In the genomic region with DNA sequence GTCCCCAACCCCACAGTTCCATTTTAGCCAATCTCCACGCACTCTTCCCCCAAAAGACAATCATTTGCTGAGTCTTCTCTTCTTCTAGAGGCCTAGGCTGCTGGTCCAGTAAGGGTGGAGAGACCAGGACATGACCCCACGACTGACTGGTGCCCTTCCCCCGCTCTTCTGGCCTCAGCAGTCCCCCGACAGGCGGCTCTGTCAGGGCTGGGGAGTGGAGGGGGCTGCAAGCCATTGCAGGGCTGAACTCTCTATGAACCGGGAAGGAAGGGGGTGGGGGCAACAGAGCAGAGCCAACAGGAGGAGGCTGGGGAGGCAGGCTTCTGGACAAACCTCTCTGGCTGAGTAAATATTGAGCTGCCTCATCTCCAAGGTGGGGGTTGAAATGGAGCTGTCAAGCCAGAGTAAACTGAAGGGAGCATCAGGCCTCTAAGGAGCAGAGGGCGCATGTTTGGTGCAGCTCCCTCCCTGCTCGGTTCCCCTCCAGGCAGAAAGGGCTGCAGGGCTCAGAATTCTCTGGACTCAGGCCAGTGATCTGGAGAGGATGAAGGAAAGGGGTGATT, we compare ENCODE assay signal across 1 cellular context.
TF ChIP-seq lines count a peak whose summit lies in the region.

No MANE protein-coding gene starts in this region.

TF ChIP-seq in HEK293, 187 proteins besides CTCF, POLR2A, EP300 and RAD21 (continued from another document):
- TF ChIP-seq, protein P1, sequence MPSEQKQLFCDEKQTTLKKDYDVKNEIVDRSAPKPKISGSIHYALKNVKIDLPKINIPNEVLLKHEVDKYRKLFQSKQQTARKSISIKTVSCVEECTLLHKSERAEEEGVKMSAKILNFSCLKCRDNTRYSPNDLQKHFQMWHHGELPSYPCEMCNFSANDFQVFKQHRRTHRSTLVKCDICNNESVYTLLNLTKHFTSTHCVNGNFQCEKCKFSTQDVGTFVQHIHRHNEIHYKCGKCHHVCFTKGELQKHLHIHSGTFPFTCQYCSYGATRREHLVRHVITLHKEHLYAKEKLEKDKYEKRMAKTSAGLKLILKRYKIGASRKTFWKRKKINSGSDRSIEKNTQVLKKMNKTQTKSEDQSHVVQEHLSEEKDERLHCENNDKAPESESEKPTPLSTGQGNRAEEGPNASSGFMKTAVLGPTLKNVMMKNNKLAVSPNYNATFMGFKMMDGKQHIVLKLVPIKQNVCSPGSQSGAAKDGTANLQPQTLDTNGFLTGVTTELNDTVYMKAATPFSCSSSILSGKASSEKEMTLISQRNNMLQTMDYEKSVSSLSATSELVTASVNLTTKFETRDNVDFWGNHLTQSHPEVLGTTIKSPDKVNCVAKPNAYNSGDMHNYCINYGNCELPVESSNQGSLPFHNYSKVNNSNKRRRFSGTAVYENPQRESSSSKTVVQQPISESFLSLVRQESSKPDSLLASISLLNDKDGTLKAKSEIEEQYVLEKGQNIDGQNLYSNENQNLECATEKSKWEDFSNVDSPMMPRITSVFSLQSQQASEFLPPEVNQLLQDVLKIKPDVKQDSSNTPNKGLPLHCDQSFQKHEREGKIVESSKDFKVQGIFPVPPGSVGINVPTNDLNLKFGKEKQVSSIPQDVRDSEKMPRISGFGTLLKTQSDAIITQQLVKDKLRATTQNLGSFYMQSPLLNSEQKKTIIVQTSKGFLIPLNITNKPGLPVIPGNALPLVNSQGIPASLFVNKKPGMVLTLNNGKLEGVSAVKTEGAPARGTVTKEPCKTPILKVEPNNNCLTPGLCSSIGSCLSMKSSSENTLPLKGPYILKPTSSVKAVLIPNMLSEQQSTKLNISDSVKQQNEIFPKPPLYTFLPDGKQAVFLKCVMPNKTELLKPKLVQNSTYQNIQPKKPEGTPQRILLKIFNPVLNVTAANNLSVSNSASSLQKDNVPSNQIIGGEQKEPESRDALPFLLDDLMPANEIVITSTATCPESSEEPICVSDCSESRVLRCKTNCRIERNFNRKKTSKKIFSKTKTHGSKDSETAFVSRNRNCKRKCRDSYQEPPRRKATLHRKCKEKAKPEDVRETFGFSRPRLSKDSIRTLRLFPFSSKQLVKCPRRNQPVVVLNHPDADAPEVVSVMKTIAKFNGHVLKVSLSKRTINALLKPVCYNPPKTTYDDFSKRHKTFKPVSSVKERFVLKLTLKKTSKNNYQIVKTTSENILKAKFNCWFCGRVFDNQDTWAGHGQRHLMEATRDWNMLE (tag by site-specific recombination; conservative IDR thresholded peaks at IDR 0.05; ENCODE audit: low read depth) = no peak
- TF ChIP-seq, protein P2, sequence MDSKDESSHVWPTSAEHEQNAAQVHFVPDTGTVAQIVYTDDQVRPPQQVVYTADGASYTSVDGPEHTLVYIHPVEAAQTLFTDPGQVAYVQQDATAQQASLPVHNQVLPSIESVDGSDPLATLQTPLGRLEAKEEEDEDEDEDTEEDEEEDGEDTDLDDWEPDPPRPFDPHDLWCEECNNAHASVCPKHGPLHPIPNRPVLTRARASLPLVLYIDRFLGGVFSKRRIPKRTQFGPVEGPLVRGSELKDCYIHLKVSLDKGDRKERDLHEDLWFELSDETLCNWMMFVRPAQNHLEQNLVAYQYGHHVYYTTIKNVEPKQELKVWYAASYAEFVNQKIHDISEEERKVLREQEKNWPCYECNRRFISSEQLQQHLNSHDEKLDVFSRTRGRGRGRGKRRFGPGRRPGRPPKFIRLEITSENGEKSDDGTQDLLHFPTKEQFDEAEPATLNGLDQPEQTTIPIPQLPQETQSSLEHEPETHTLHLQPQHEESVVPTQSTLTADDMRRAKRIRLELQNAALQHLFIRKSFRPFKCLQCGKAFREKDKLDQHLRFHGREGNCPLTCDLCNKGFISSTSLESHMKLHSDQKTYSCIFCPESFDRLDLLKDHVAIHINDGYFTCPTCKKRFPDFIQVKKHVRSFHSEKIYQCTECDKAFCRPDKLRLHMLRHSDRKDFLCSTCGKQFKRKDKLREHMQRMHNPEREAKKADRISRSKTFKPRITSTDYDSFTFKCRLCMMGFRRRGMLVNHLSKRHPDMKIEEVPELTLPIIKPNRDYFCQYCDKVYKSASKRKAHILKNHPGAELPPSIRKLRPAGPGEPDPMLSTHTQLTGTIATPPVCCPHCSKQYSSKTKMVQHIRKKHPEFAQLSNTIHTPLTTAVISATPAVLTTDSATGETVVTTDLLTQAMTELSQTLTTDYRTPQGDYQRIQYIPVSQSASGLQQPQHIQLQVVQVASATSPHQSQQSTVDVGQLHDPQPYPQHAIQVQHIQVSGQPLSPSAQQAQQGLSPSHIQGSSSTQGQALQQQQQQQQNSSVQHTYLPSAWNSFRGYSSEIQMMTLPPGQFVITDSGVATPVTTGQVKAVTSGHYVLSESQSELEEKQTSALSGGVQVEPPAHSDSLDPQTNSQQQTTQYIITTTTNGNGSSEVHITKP (tag by site-specific recombination; IDR thresholded peaks at IDR 0.05) = 0 out of 2 replicates have a peak, but pooled peaks have one; percentile 47
- no peak for TF ChIP-seq ZNF571 (tag by site-specific recombination; IDR thresholded peaks at IDR 0.05)
- no peak for TF ChIP-seq ZNF600 (tag by site-specific recombination; IDR thresholded peaks at IDR 0.05)
- peak; percentile 55 for TF ChIP-seq WT1 (tag by site-specific recombination; IDR thresholded peaks at IDR 0.05)
- TF ChIP-seq, protein P3, sequence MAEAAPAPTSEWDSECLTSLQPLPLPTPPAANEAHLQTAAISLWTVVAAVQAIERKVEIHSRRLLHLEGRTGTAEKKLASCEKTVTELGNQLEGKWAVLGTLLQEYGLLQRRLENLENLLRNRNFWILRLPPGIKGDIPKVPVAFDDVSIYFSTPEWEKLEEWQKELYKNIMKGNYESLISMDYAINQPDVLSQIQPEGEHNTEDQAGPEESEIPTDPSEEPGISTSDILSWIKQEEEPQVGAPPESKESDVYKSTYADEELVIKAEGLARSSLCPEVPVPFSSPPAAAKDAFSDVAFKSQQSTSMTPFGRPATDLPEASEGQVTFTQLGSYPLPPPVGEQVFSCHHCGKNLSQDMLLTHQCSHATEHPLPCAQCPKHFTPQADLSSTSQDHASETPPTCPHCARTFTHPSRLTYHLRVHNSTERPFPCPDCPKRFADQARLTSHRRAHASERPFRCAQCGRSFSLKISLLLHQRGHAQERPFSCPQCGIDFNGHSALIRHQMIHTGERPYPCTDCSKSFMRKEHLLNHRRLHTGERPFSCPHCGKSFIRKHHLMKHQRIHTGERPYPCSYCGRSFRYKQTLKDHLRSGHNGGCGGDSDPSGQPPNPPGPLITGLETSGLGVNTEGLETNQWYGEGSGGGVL (tag by site-specific recombination; IDR thresholded peaks at IDR 0.05) = peak; percentile 85
- TF ChIP-seq BCL11B (tag by site-specific recombination; IDR thresholded peaks at IDR 0.05; ENCODE audit: low read depth) = no peak
- TF ChIP-seq ZNF660 (tag by site-specific recombination; IDR thresholded peaks at IDR 0.05) = no peak
- TF ChIP-seq GFI1B (tag by site-specific recombination; IDR thresholded peaks at IDR 0.05) = no peak
- TF ChIP-seq ZNF311 (tag by site-specific recombination; IDR thresholded peaks at IDR 0.05; ENCODE audit: borderline replicate concordance) = no peak
- TF ChIP-seq, protein P4, sequence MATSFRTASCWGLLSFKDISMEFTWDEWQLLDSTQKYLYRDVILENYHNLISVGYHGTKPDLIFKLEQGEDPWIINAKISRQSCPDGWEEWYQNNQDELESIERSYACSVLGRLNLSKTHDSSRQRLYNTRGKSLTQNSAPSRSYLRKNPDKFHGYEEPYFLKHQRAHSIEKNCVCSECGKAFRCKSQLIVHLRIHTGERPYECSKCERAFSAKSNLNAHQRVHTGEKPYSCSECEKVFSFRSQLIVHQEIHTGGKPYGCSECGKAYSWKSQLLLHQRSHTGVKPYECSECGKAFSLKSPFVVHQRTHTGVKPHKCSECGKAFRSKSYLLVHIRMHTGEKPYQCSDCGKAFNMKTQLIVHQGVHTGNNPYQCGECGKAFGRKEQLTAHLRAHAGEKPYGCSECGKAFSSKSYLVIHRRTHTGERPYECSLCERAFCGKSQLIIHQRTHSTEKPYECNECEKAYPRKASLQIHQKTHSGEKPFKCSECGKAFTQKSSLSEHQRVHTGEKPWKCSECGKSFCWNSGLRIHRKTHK (tag by site-specific recombination; IDR thresholded peaks at IDR 0.05) = no peak
- no peak for TF ChIP-seq ZEB2 (tag by site-specific recombination; IDR thresholded peaks at IDR 0.05)
- 0 out of 2 replicates have a peak, but pooled peaks have one; percentile 30 for TF ChIP-seq OSR2 (tag by site-specific recombination; IDR thresholded peaks at IDR 0.05)
- no peak for TF ChIP-seq ZNF473 (tag by site-specific recombination; IDR thresholded peaks at IDR 0.05)
- TF ChIP-seq, protein P5, sequence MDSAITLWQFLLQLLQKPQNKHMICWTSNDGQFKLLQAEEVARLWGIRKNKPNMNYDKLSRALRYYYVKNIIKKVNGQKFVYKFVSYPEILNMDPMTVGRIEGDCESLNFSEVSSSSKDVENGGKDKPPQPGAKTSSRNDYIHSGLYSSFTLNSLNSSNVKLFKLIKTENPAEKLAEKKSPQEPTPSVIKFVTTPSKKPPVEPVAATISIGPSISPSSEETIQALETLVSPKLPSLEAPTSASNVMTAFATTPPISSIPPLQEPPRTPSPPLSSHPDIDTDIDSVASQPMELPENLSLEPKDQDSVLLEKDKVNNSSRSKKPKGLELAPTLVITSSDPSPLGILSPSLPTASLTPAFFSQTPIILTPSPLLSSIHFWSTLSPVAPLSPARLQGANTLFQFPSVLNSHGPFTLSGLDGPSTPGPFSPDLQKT (IDR thresholded peaks at IDR 0.05; ENCODE audit: borderline replicate concordance, low read depth, low read length) = no peak
- no peak for TF ChIP-seq ZNF560 (tag by site-specific recombination; IDR thresholded peaks at IDR 0.05; ENCODE audit: borderline replicate concordance)
- TF ChIP-seq, protein P6, sequence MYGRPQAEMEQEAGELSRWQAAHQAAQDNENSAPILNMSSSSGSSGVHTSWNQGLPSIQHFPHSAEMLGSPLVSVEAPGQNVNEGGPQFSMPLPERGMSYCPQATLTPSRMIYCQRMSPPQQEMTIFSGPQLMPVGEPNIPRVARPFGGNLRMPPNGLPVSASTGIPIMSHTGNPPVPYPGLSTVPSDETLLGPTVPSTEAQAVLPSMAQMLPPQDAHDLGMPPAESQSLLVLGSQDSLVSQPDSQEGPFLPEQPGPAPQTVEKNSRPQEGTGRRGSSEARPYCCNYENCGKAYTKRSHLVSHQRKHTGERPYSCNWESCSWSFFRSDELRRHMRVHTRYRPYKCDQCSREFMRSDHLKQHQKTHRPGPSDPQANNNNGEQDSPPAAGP (tag by site-specific recombination; IDR thresholded peaks at IDR 0.05) = no peak
- no peak for TF ChIP-seq ZNF266 (tag by site-specific recombination; IDR thresholded peaks at IDR 0.05; ENCODE audit: low read depth)
- no peak for TF ChIP-seq ZNF830 (tag by site-specific recombination; IDR thresholded peaks at IDR 0.05; ENCODE audit: low read depth)
- TF ChIP-seq ZNF548 (tag by site-specific recombination; IDR thresholded peaks at IDR 0.05) = no peak
- no peak for TF ChIP-seq ZBTB17 (tag by site-specific recombination; IDR thresholded peaks at IDR 0.05)
- TF ChIP-seq ZSCAN23 (tag by site-specific recombination; IDR thresholded peaks at IDR 0.05) = no peak
- TF ChIP-seq ZNF112 (tag by site-specific recombination; IDR thresholded peaks at IDR 0.05) = no peak
